In the genomic region with DNA sequence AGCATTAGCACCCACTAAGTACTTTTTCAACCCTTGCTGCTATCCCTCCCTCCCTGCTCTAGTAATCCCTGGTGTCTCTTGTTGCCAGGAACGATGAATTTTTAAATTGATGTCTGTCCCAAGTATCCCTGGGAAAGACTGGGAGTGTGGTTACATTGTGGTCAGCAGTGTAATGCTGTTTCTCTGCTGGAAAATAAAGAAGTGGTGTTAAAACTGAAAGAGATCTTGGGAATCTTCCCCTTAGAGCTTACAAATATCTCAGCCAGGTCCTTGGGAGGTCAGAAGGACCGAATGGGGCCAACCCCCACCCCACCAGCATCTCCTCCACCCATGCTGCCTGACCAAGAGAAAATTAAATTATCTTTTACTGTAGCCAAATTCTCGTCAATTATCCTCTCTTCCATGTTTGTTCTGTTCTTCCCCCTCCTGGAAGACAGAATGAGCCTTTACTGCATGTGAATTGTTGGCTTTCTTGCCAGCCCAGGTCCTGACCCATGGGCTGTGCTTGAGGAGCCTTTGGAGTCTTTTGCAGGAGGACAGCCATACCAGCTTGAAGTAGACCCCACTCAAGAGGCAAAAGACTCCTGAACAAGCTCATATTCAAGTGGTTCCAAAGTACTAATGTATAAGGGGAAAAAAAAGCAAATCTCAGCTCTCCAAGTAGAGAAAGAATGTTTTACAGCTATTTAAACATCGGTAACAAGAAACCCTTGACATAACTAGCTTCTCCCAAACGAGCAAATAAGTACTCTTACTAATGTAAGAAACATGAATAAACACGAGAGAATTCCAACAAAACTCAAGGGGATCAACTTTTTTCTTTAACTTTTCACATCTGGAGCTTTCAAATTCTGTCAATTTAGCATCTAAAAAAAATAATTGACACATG, we compare ENCODE assay signal across 25 cellular contexts.
DNase-seq lines count a peak whose midpoint lies in the region; ATAC-seq, FAIRE-seq and TF ChIP-seq lines count a peak whose summit lies in the region.
"Had no signal": no experiment of that assay in that cellular context is flagged by ENCODE, and none has a peak within 500 bp of the region (broad histone marks: within the 10 kb centered on the region; RNA-seq: fewer than 3 reads in every experiment).

No MANE protein-coding gene starts in this region.

- H4K20me1 ChIP-seq in astrocyte (ENCODE audit: insufficient read depth, low read length) = no peaks in the 10 kb centered on the region

- no peak overlapping the region for H2AFZ ChIP-seq in astrocyte (ENCODE audit: low read depth, low read length)

- H3K9me3 ChIP-seq in astrocyte (ENCODE audit: insufficient read depth, low read depth, low read length) (no peaks in the 10 kb centered on the region), skeletal muscle satellite cell (replicated peaks; ENCODE audit: low read length) (no peaks in the 10 kb centered on the region)
- H3K9me3 ChIP-seq: esophagus muscularis mucosa, neutrophil had no signal

- H3K27ac Mint-ChIP-seq in astrocyte (ENCODE audit: unreplicated experiment) = no peak overlapping the region
- H3K27ac Mint-ChIP-seq: activated naive CD4-positive, alpha-beta T cell treated with anti-CD3 and anti-CD28 coated beads for 36 hours; CD8-positive, alpha-beta memory T cell; stimulated activated effector memory CD8-positive, alpha-beta T cell treated with anti-CD3 and anti-CD28 coated beads, Interleukin-12 subunit alpha, Interleukin-12 subunit beta, amount 100 ng/mL, for 72 hours; T-helper 17 cell; WTC11 had no signal

- H3K36me3 Mint-ChIP-seq in astrocyte (ENCODE audit: low read depth, unreplicated experiment) = no peaks in the 10 kb centered on the region
- H3K36me3 Mint-ChIP-seq: CD8-positive, alpha-beta memory T cell; stimulated activated effector memory CD8-positive, alpha-beta T cell treated with anti-CD3 and anti-CD28 coated beads, Interleukin-12 subunit alpha, Interleukin-12 subunit beta, amount 100 ng/mL, for 72 hours; WTC11 had no signal

- no peaks in the 10 kb centered on the region for H3K27me3 Mint-ChIP-seq in astrocyte (ENCODE audit: low read depth, unreplicated experiment)
- H3K27me3 Mint-ChIP-seq: T-helper 17 cell had no signal

- peak overlapping the region; percentile 54 for H3K4me3 Mint-ChIP-seq in astrocyte (ENCODE audit: unreplicated experiment)
- H3K4me3 Mint-ChIP-seq: activated naive CD4-positive, alpha-beta T cell treated with anti-CD3 and anti-CD28 coated beads for 36 hours; activated T-cell treated with anti-CD3 and anti-CD28 coated beads, Interleukin-2, amount 50 U/mL, for 4 hours; CD8-positive, alpha-beta memory T cell; stimulated activated effector memory CD8-positive, alpha-beta T cell treated with anti-CD3 and anti-CD28 coated beads, Interleukin-12 subunit alpha, Interleukin-12 subunit beta, amount 100 ng/mL, for 72 hours; T-helper 17 cell; WTC11 had no signal

- H3K9me3 Mint-ChIP-seq in astrocyte (ENCODE audit: unreplicated experiment) = peaks cover 7% of the 10 kb centered on the region
- H3K9me3 Mint-ChIP-seq: activated naive CD4-positive, alpha-beta T cell treated with anti-CD3 and anti-CD28 coated beads for 36 hours; CD8-positive, alpha-beta memory T cell; stimulated activated effector memory CD8-positive, alpha-beta T cell treated with anti-CD3 and anti-CD28 coated beads, Interleukin-12 subunit alpha, Interleukin-12 subunit beta, amount 100 ng/mL, for 72 hours; WTC11 had no signal

- H3K4me2 ChIP-seq in astrocyte (ENCODE audit: low read length) = no peak overlapping the region
- H3K4me2 ChIP-seq in skeletal muscle satellite cell (ENCODE audit: low read length) = no peak overlapping the region
- H3K4me2 ChIP-seq: KMS-11 had no signal

- no peak for TF ChIP-seq POLR2A in erythroblast (IDR thresholded peaks at IDR 0.05; ENCODE audit: low read length)

- TF ChIP-seq CTCF in AG10803 (conservative IDR thresholded peaks at IDR 0.05; ENCODE audit: low read length) = no peak
- TF ChIP-seq CTCF in astrocyte (IDR thresholded peaks at IDR 0.05; ENCODE audit: insufficient read depth, low read depth, low read length) = no peak
- TF ChIP-seq CTCF in fibroblast of villous mesenchyme (IDR thresholded peaks at IDR 0.05; ENCODE audit: insufficient read depth, low read depth, low read length) = no peak

- peaks cover 19% of the 10 kb centered on the region for H3K4me1 ChIP-seq in astrocyte (ENCODE audit: insufficient read depth, low read length)
- peaks cover 38% of the 10 kb centered on the region for H3K4me1 ChIP-seq in skeletal muscle satellite cell (ENCODE audit: control insufficient read depth, insufficient read depth, low read length)
- H3K4me1 ChIP-seq: esophagus muscularis mucosa had no signal

- H3K9ac ChIP-seq in astrocyte (ENCODE audit: low read length) = peak overlapping the region; percentile 43
- peak overlapping the region; percentile 2 for H3K9ac ChIP-seq in skeletal muscle satellite cell (ENCODE audit: low read depth, low read length)
- H3K9ac ChIP-seq: KMS-11 had no signal

- ATAC-seq in GM18861 (IDR thresholded peaks at IDR 0.05; ENCODE audit: unreplicated experiment) = no peak
- no peak for ATAC-seq in HG02642 (IDR thresholded peaks at IDR 0.05; ENCODE audit: poor library complexity, unreplicated experiment)
- ATAC-seq: activated T-cell treated with anti-CD3 and anti-CD28 coated beads, Interleukin-2, amount 50 U/mL, for 4 hours; stimulated activated effector memory CD8-positive, alpha-beta T cell treated with anti-CD3 and anti-CD28 coated beads, Interleukin-12 subunit alpha, Interleukin-12 subunit beta, amount 100 ng/mL, for 72 hours; T-helper 17 cell; WTC11 had no signal

- peak overlapping the region; percentile 65 for H3K27ac ChIP-seq in astrocyte (ENCODE audit: low read depth, low read length)
- H3K27ac ChIP-seq: esophagus muscularis mucosa, KMS-11, neutrophil had no signal

- no peaks in the 10 kb centered on the region for H3K79me2 ChIP-seq in astrocyte (ENCODE audit: insufficient read depth, low read length)

- peak; percentile 87 for FAIRE-seq in astrocyte (lab: Jason Lieb, UNC)
- FAIRE-seq: GM12891 had no signal

- peaks cover 26% of the 10 kb centered on the region for H3K4me1 Mint-ChIP-seq in astrocyte (ENCODE audit: low read depth, unreplicated experiment)
- H3K4me1 Mint-ChIP-seq: CD8-positive, alpha-beta memory T cell; stimulated activated effector memory CD8-positive, alpha-beta T cell treated with anti-CD3 and anti-CD28 coated beads, Interleukin-12 subunit alpha, Interleukin-12 subunit beta, amount 100 ng/mL, for 72 hours; T-helper 17 cell; WTC11 had no signal

- peak; percentile 82 for DNase-seq in AG10803 (ENCODE audit: low read depth)
- peak; percentile 78 for DNase-seq in astrocyte (ENCODE audit: low read depth)
- DNase-seq in fibroblast of villous mesenchyme (ENCODE audit: low read depth) = peak; percentile 53
- no peak for DNase-seq in GM19240 (ENCODE audit: insufficient read length, low spot score)
- no peak for DNase-seq in erythroblast (lab: John Stamatoyannopoulos, UW)
- DNase-seq: activated naive CD4-positive, alpha-beta T cell treated with anti-CD3 and anti-CD28 coated beads for 36 hours; activated T-cell treated with anti-CD3 and anti-CD28 coated beads, Interleukin-2, amount 50 U/mL, for 4 hours; anterior cingulate cortex; CD8-positive, alpha-beta memory T cell; cerebellar nuclear complex; effector memory CD4-positive, alpha-beta T cell; GOT3; head of caudate nucleus; NCI-H187 treated with DMSO at 0.1 percent for 48 hours; NCI-H748 treated with DMSO at 0.1 percent for 48 hours; T-helper 17 cell had no signal

- no peaks in the 10 kb centered on the region for H3K36me3 ChIP-seq in astrocyte (ENCODE audit: insufficient read depth, low read length)
- H3K36me3 ChIP-seq in skeletal muscle satellite cell (ENCODE audit: insufficient read depth, low read length) = no peaks in the 10 kb centered on the region
- H3K36me3 ChIP-seq: esophagus muscularis mucosa, neutrophil had no signal

- H3K27me3 ChIP-seq in astrocyte (ENCODE audit: insufficient read depth, low read length) (no peaks in the 10 kb centered on the region), skeletal muscle satellite cell (ENCODE audit: control insufficient read depth, insufficient read depth, low read length) (no peaks in the 10 kb centered on the region)
- H3K27me3 ChIP-seq: esophagus muscularis mucosa, neutrophil had no signal

- no peak overlapping the region for H3K4me3 ChIP-seq in AG10803 (ENCODE audit: low read length)
- no peak overlapping the region for H3K4me3 ChIP-seq in astrocyte (ENCODE audit: insufficient read depth, low read depth, low read length)
- no peak overlapping the region for H3K4me3 ChIP-seq in fibroblast of villous mesenchyme (ENCODE audit: low read depth, low read length)
- H3K4me3 ChIP-seq in skeletal muscle satellite cell (ENCODE audit: low read length) = no peak overlapping the region
- H3K4me3 ChIP-seq: esophagus muscularis mucosa had no signal

Comparison
In these comparisons a context has a peak if more than half of its experiments do, and no peak if none do; other contexts are left out.
1. DNase-seq: peak in AG10803 (single experiment), astrocyte (single experiment) and fibroblast of villous mesenchyme (single experiment); none in GM19240 (single experiment) and erythroblast (0 of 2).